8 cellular contexts compared by ENCODE assay signal in genomic region chr2:231924889-231925275, GRCh38. TPM values are rescaled to one million over a fixed set of nuclear protein-coding genes. Genes with fewer than 3 reads are reported as not detected.
DNase-seq lines count a peak whose midpoint lies in the region; ATAC-seq and TF ChIP-seq lines count a peak whose summit lies in the region.
"Had no signal": no experiment of that assay in that cellular context is flagged by ENCODE, and none has a peak within 500 bp of the region (broad histone marks: within the 10 kb centered on the region; RNA-seq: fewer than 3 reads in every experiment).

No MANE protein-coding gene starts in this region.

- intact Hi-C loops in PC-9 (cut with micrococcal nuclease; ENCODE audit: unreplicated experiment) = loop anchor here (2.0 to 5.0 kb wide), 2 partner anchors 402 to 517 kb away; no protein-coding TSS in a partner anchor
- intact Hi-C loops in esophagus muscularis mucosa (cut with DNase I) = loop anchor here (2.0 to 5.0 kb wide), 3 partner anchors 217 to 512 kb away; no protein-coding TSS in a partner anchor

- no peaks in the 10 kb centered on the region for H3K9me3 ChIP-seq in GM23248 (ENCODE audit: low read depth)
- H3K9me3 ChIP-seq in PC-9 (ENCODE audit: insufficient read depth, low read depth) = no peaks in the 10 kb centered on the region
- no peaks in the 10 kb centered on the region for H3K9me3 ChIP-seq in esophagus muscularis mucosa
- H3K9me3 ChIP-seq in skeletal muscle satellite cell (replicated peaks; ENCODE audit: low read length) = no peaks in the 10 kb centered on the region

- no TSS peak for BruUV-seq in PC-9 (replicated peaks; lab: Mats Ljungman, UMichigan)

- no peak overlapping the region for H3K9ac ChIP-seq in GM23248
- no peak overlapping the region for H3K9ac ChIP-seq in skeletal muscle satellite cell (ENCODE audit: low read depth, low read length)

- H3K4me1 ChIP-seq in GM23248 (ENCODE audit: insufficient read depth) (no peaks in the 10 kb centered on the region), PC-9 (replicated peaks; ENCODE audit: insufficient read depth) (no peaks in the 10 kb centered on the region), esophagus muscularis mucosa (peaks cover 18 to 33% (median 29%) of the 10 kb centered on the region in 4 donors), skeletal muscle satellite cell (ENCODE audit: control insufficient read depth, insufficient read depth, low read length) (peaks cover 20% of the 10 kb centered on the region)

- H2AFZ ChIP-seq in GM23248 = peak overlapping the region; percentile 64
- H2AFZ ChIP-seq in PC-9 = no peak overlapping the region

- no peak overlapping the region for H3K4me3 Mint-ChIP-seq in activated CD4-positive, alpha-beta memory T cell treated with anti-CD3 and anti-CD28 coated beads, Interleukin-2, amount 10 ng/mL, durations not matched to agents 7 days and 5 days

- no peaks in the 10 kb centered on the region for H3K9me2 ChIP-seq in GM23248 (ENCODE audit: insufficient read depth)
- H3K9me2 ChIP-seq in PC-9 (ENCODE audit: insufficient read depth) = no peaks in the 10 kb centered on the region

- H3K4me3 ChIP-seq in GM23248 = peak overlapping the region; percentile 60; the same call in 1 of the 2 replicates
- H3K4me3 ChIP-seq in PC-9 = no peak overlapping the region
- H3K4me3 ChIP-seq in esophagus muscularis mucosa = peak overlapping the region; percentile 46 to 62 (median 52)
- H3K4me3 ChIP-seq in skeletal muscle satellite cell (ENCODE audit: low read length) = peak overlapping the region; percentile 53

- H3K36me3 ChIP-seq in GM23248 (ENCODE audit: low read depth) (no peaks in the 10 kb centered on the region), PC-9 (ENCODE audit: low read depth) (no peaks in the 10 kb centered on the region), esophagus muscularis mucosa (no peaks in the 10 kb centered on the region), skeletal muscle satellite cell (ENCODE audit: insufficient read depth, low read length) (no peaks in the 10 kb centered on the region)

- peaks cover 49% of the 10 kb centered on the region for H3K27me3 Mint-ChIP-seq in activated CD4-positive, alpha-beta memory T cell treated with anti-CD3 and anti-CD28 coated beads, Interleukin-2, amount 10 ng/mL, durations not matched to agents 7 days and 5 days

- peaks cover 12% of the 10 kb centered on the region for H3K4me1 Mint-ChIP-seq in activated CD4-positive, alpha-beta memory T cell treated with anti-CD3 and anti-CD28 coated beads, Interleukin-2, amount 10 ng/mL, durations not matched to agents 7 days and 5 days

- H3K27me3 ChIP-seq in GM23248 (replicated peaks; ENCODE audit: insufficient read depth) (peaks cover 34% of the 10 kb centered on the region), PC-9 (ENCODE audit: insufficient read depth, low read depth) (peaks cover 22% of the 10 kb centered on the region), esophagus muscularis mucosa (peaks cover 4 to 92% (median 20%) of the 10 kb centered on the region in 4 donors), skeletal muscle satellite cell (ENCODE audit: control insufficient read depth, insufficient read depth, low read length) (peaks cover 83% of the 10 kb centered on the region)

- no peaks in the 10 kb centered on the region for H3K79me2 ChIP-seq in GM23248 (ENCODE audit: insufficient read depth)
- no peaks in the 10 kb centered on the region for H3K79me2 ChIP-seq in PC-9 (ENCODE audit: low read depth)

- H3K27ac Mint-ChIP-seq in activated CD4-positive, alpha-beta memory T cell treated with anti-CD3 and anti-CD28 coated beads, Interleukin-2, amount 10 ng/mL, durations not matched to agents 7 days and 5 days = no peak overlapping the region

- H3K27ac ChIP-seq in GM23248 (no peak overlapping the region), PC-9 (no peak overlapping the region), esophagus muscularis mucosa (replicated peaks in 1 of 4) (no peak overlapping the region)
- H3K27ac ChIP-seq: HL-60 had no signal

- no peak for TF ChIP-seq POLR2A in esophagus muscularis mucosa (IDR thresholded peaks at IDR 0.05; ENCODE audit: low read depth)

- TF ChIP-seq EP300 in esophagus muscularis mucosa (IDR thresholded peaks at IDR 0.05) = no peak

- DNase-seq in GM23248 (no peak), PC-9 (peak in 1 of 2 experiments; percentile 14), esophagus muscularis mucosa (ENCODE audit: extremely low spot score) (no peak)
- no peak for DNase-seq in activated CD4-positive, alpha-beta memory T cell treated with anti-CD3 and anti-CD28 coated beads, Interleukin-2, amount 10 ng/mL, durations not matched to agents 7 days and 5 days
- DNase-seq in stimulated activated CD4-positive, alpha-beta T cell treated with anti-CD3 and anti-CD28 coated beads, Interleukin-4, amount 100 ng/mL, for 24 hours = no peak

- no peaks in the 10 kb centered on the region for H3K36me3 Mint-ChIP-seq in activated CD4-positive, alpha-beta memory T cell treated with anti-CD3 and anti-CD28 coated beads, Interleukin-2, amount 10 ng/mL, durations not matched to agents 7 days and 5 days (ENCODE audit: low read depth)

- no peak for ATAC-seq in GM21737 (IDR thresholded peaks at IDR 0.05; ENCODE audit: unreplicated experiment)

- CTCF ChIA-PET in PC-9 (lab: Charles Lee) = interaction anchor here (0.6 kb wide), 1 partner anchor 1799 kb away, joined by 4 read pairs; no protein-coding TSS in a partner anchor
- CTCF ChIA-PET in activated CD4-positive, alpha-beta memory T cell treated with anti-CD3 and anti-CD28 coated beads, Interleukin-2, amount 10 ng/mL, durations not matched to agents 7 days and 5 days (lab: Charles Lee) = interaction anchor here (0.8 to 3.8 kb wide), 13 partner anchors 89 to 439 kb away, joined by 3 to 22 read pairs (median 3); no protein-coding TSS in a partner anchor

- H3F3A ChIP-seq in GM23248 (ENCODE audit: insufficient read depth) (no peaks in the 10 kb centered on the region), PC-9 (ENCODE audit: insufficient read depth, low read depth) (no peaks in the 10 kb centered on the region)

- POLR2A ChIA-PET in PC-9 (lab: Charles Lee; ENCODE audit: unreplicated experiment) = no interaction called here
- POLR2A ChIA-PET in activated CD4-positive, alpha-beta memory T cell treated with anti-CD3 and anti-CD28 coated beads, Interleukin-2, amount 10 ng/mL, durations not matched to agents 7 days and 5 days (lab: Charles Lee) = interaction anchor here (2.2 kb wide), 1 partner anchor 216 kb away, joined by 6 read pairs; no protein-coding TSS in a partner anchor

- TF ChIP-seq CTCF in PC-9 (conservative IDR thresholded peaks at IDR 0.05) (no peak), esophagus muscularis mucosa (IDR thresholded peaks at IDR 0.05) (no peak)

- WGBS in GM23248 (ENCODE audit: low coverage in 1 of 2, low lambda C conversion rate in 2 of 2, missing lambda C conversion rate in 2 of 2), 2 experiments = 30 to 34% methylated on average over 8 of the region's 8 CpGs
- WGBS in esophagus muscularis mucosa = 38% methylated on average over 8 of the region's 8 CpGs

- no peaks in the 10 kb centered on the region for H4K20me1 ChIP-seq in GM23248 (ENCODE audit: insufficient read depth)
- no peaks in the 10 kb centered on the region; the same call in 1 of the 2 replicates for H4K20me1 ChIP-seq in PC-9 (ENCODE audit: insufficient read depth)

- H3K9me3 Mint-ChIP-seq in activated CD4-positive, alpha-beta memory T cell treated with anti-CD3 and anti-CD28 coated beads, Interleukin-2, amount 10 ng/mL, durations not matched to agents 7 days and 5 days = no peaks in the 10 kb centered on the region

- peak overlapping the region; percentile 55 for H3K4me2 ChIP-seq in GM23248 (ENCODE audit: unreplicated experiment)
- H3K4me2 ChIP-seq in PC-9 = peak overlapping the region; percentile 70
- peak overlapping the region; percentile 98 for H3K4me2 ChIP-seq in skeletal muscle satellite cell (ENCODE audit: low read length)

- in situ Hi-C loops in GM23248 (cut with MboI) = loop anchor here (10.0 to 25.0 kb wide), 2 partner anchors 210 to 612 kb away; partner anchors contain the start of genes CHRND and CHRNG

RNA-seq across cellular contexts. Expression of gene NPPC, which starts 1.3 kb away (rescaled TPM):
- total RNA-seq in GM23248 (2014; rRNA removed; shearing (Covaris generic)) = not detected in 2 replicates
- 0.26 and 0.29 TPM in 2 replicates for polyA plus RNA-seq in GM23248 (2016; fragmentation: Nextera tagmentation; extraction: Ambion mirVana)
- total RNA-seq in PC-9 (2021) (not detected in 2 replicates), esophagus muscularis mucosa (under 1 TPM in 2 of 4 donors, not detected in 2; 0.66 to 0.98 TPM)
- not detected in 2 replicates for total RNA-seq in skeletal muscle satellite cell (2012; rRNA removed)
- total RNA-seq in activated CD4-positive, alpha-beta memory T cell treated with anti-CD3 and anti-CD28 coated beads, Interleukin-2, amount 10 ng/mL, durations not matched to agents 7 days and 5 days = not detected

RNA-seq across cellular contexts. Expression of gene DIS3L2, which starts 36.6 kb away (rescaled TPM):
- total RNA-seq in GM23248 (2014; rRNA removed; shearing (Covaris generic)) = 9.4 and 15.6 TPM in 2 replicates
- 9.3 and 10.0 TPM in 2 replicates for polyA plus RNA-seq in GM23248 (2016; fragmentation: Nextera tagmentation; extraction: Ambion mirVana)
- 30.4 and 39.1 TPM in 2 replicates for total RNA-seq in PC-9 (2021)
- 10 to 100 TPM; 16.1 to 26.7 (median 22.0) TPM for total RNA-seq in esophagus muscularis mucosa
- total RNA-seq in skeletal muscle satellite cell (2012; rRNA removed) = 24.8 and 26.6 TPM in 2 replicates
- total RNA-seq in activated CD4-positive, alpha-beta memory T cell treated with anti-CD3 and anti-CD28 coated beads, Interleukin-2, amount 10 ng/mL, durations not matched to agents 7 days and 5 days = 10 to 100 TPM; 25.8 to 30.6 TPM
